23 cellular contexts compared by ENCODE assay signal in genomic region chr3:25380222-25380739, GRCh38. TPM values are rescaled to one million over a fixed set of nuclear protein-coding genes. Genes with fewer than 3 reads are reported as not detected.
DNase-seq lines count a peak whose midpoint lies in the region; ATAC-seq, FAIRE-seq and TF ChIP-seq lines count a peak whose summit lies in the region.
"Had no signal": no experiment of that assay in that cellular context is flagged by ENCODE, and none has a peak within 500 bp of the region (broad histone marks: within the 10 kb centered on the region; RNA-seq: fewer than 3 reads in every experiment).

No MANE protein-coding gene starts in this region.

- H4K20me1 ChIP-seq in mammary epithelial cell (ENCODE audit: insufficient read depth, low read length) (no peaks in the 10 kb centered on the region), osteoblast (ENCODE audit: insufficient read depth, low read length) (no peaks in the 10 kb centered on the region)

- H3K27ac ChIP-seq in mammary epithelial cell (ENCODE audit: insufficient read depth, low read depth, low read length) (no peak overlapping the region), osteoblast (ENCODE audit: low read depth, low read length) (no peak overlapping the region)
- H3K27ac ChIP-seq: 22Rv1, heart right ventricle, pancreas, tibial nerve had no signal

- WGBS in mammary epithelial cell (ENCODE audit: low coverage, missing lambda C conversion rate): 66% methylated on average over 9 of the region's 9 CpGs

- H3K4me1 Mint-ChIP-seq in MCF 10A (ENCODE audit: insufficient read depth, unreplicated experiment): no peaks in the 10 kb centered on the region
- H3K4me1 Mint-ChIP-seq: endodermal cell had no signal

- H3K4me2 ChIP-seq in mammary epithelial cell (ENCODE audit: insufficient read depth, low read depth, low read length) (no peak overlapping the region), osteoblast (ENCODE audit: insufficient read depth, low read length) (peak overlapping the region; percentile 48)

- H3K4me1 ChIP-seq in mammary epithelial cell (ENCODE audit: insufficient read depth, low read length): no peaks in the 10 kb centered on the region
- no peaks in the 10 kb centered on the region for H3K4me1 ChIP-seq in osteoblast (ENCODE audit: insufficient read depth, low read length)
- H3K4me1 ChIP-seq: pancreas, tibial nerve had no signal

- BruUV-seq in MCF 10A (replicated peaks; lab: Mats Ljungman, UMichigan) (no TSS peak), mammary epithelial cell (replicated peaks; lab: Mats Ljungman, UMichigan) (no TSS peak)

- dilution Hi-C loops in mammary epithelial cell (cut with HindIII; ENCODE audit: low sequenced_read_pairs): no loop called here

- POLR2A ChIA-PET in MCF 10A (lab: Yijun Ruan, JAX): interaction anchor here (0.5 kb wide), 1 partner anchor 21 kb away, joined by 3 read pairs; no protein-coding TSS in a partner anchor

- no peaks in the 10 kb centered on the region for H3K36me3 Mint-ChIP-seq in MCF 10A (ENCODE audit: insufficient read depth, unreplicated experiment)

- H3K9me3 Mint-ChIP-seq in MCF 10A (ENCODE audit: unreplicated experiment): no peaks in the 10 kb centered on the region
- H3K9me3 Mint-ChIP-seq: endodermal cell had no signal

- no peak overlapping the region for H3K9ac ChIP-seq in mammary epithelial cell (ENCODE audit: insufficient read depth, low read length)

- H2AFZ ChIP-seq in mammary epithelial cell (ENCODE audit: low read depth, low read length) (no peak overlapping the region), osteoblast (ENCODE audit: low read length) (peak overlapping the region; percentile 76)

- H3K79me2 ChIP-seq in mammary epithelial cell (ENCODE audit: insufficient read depth, low read length): no peaks in the 10 kb centered on the region
- H3K79me2 ChIP-seq in osteoblast (ENCODE audit: insufficient read depth, low read length): no peaks in the 10 kb centered on the region

- H3K27me3 Mint-ChIP-seq in MCF 10A (ENCODE audit: insufficient read depth, unreplicated experiment): no peaks in the 10 kb centered on the region

- CTCF ChIA-PET in MCF 10A (lab: Yijun Ruan, JAX): no interaction called here
- CTCF ChIA-PET in mammary epithelial cell (lab: Charles Lee; ENCODE audit: low non-redundant PET): no interaction called here

- H3K27ac Mint-ChIP-seq in MCF 10A (ENCODE audit: low read depth, unreplicated experiment): no peak overlapping the region
- H3K27ac Mint-ChIP-seq: activated T-cell treated with anti-CD3 and anti-CD28 coated beads, Interleukin-2, amount 50 U/mL, for 72 hours; endodermal cell had no signal

- no peak overlapping the region for H3K4me3 Mint-ChIP-seq in MCF 10A (ENCODE audit: unreplicated experiment)
- H3K4me3 Mint-ChIP-seq: activated T-cell treated with anti-CD3 and anti-CD28 coated beads, Interleukin-2, amount 50 U/mL, for 72 hours; endodermal cell had no signal

- H3K9me3 ChIP-seq in mammary epithelial cell (replicated peaks; ENCODE audit: insufficient read depth, low read length): no peaks in the 10 kb centered on the region
- no peaks in the 10 kb centered on the region for H3K9me3 ChIP-seq in osteoblast (ENCODE audit: low read depth, low read length)
- H3K9me3 ChIP-seq: heart right ventricle, pancreas, tibial nerve had no signal

- TF ChIP-seq CTCF in MCF 10A (IDR thresholded peaks at IDR 0.05; ENCODE audit: unreplicated experiment) (no peak), mammary epithelial cell (conservative IDR thresholded peaks at IDR 0.05 in 1 of 2, IDR thresholded peaks at IDR 0.05 in 1 of 2; ENCODE audit: extremely low read depth in 1 of 2, insufficient read depth in 1 of 2, low read depth in 1 of 2, low read length in 2 of 2) (no peak), fibroblast of villous mesenchyme (IDR thresholded peaks at IDR 0.05; ENCODE audit: insufficient read depth, low read depth, low read length) (no peak), osteoblast (IDR thresholded peaks at IDR 0.05; ENCODE audit: extremely low read depth, low read depth, low read length) (no peak)

- in situ Hi-C loops in mammary epithelial cell (cut with MboI; ENCODE audit: low sequenced_read_pairs in 2 of 2): no loop called here

- H3K27me3 ChIP-seq in mammary epithelial cell (ENCODE audit: insufficient read depth, low read length) (no peaks in the 10 kb centered on the region), osteoblast (ENCODE audit: insufficient read depth, low read length) (no peaks in the 10 kb centered on the region)
- H3K27me3 ChIP-seq: heart right ventricle, pancreas, tibial nerve had no signal

- intact Hi-C loops in MCF 10A (cut with micrococcal nuclease): no loop called here
- intact Hi-C loops in mammary epithelial cell (cut with micrococcal nuclease): no loop called here

- DNase-seq in MCF 10A (ENCODE audit: unreplicated experiment) (peak; percentile 4), mammary epithelial cell (no peak), fibroblast of villous mesenchyme (ENCODE audit: low read depth) (peak; percentile 13), osteoblast (ENCODE audit: insufficient read length, low spot score, missing footprints) (no peak), GM19239 (ENCODE audit: insufficient read length, low spot score) (no peak), DMS79 (lab: John Stamatoyannopoulos, UW) (no peak)
- DNase-seq in stimulated activated CD8-positive, alpha-beta memory T cell treated with anti-CD3 and anti-CD28 coated beads, Interleukin-4, amount 100 ng/mL, for 48 hours: no peak
- DNase-seq: activated CD4-positive, alpha-beta T cell treated with anti-CD3 and anti-CD28 coated beads for 1 hour; activated naive CD4-positive, alpha-beta T cell treated with anti-CD3 and anti-CD28 coated beads, Interleukin-2, amount 50 U/mL, for 16 hours; activated T-cell treated with anti-CD3 and anti-CD28 coated beads, Interleukin-2, amount 50 U/mL, for 72 hours; COR-L47; endodermal cell; HCEC 1CT; heart right ventricle; NCI-H1417; NCI-H526 treated with DMSO at 0.1 percent for 48 hours; pancreas; stimulated activated naive CD4-positive, alpha-beta T cell treated with Interleukin-2 at 50 U/mL for 16 hours had no signal

- H3K36me3 ChIP-seq in mammary epithelial cell (ENCODE audit: insufficient read depth, low read length) (no peaks in the 10 kb centered on the region), osteoblast (ENCODE audit: insufficient read depth, low read length) (no peaks in the 10 kb centered on the region)
- H3K36me3 ChIP-seq: heart right ventricle, pancreas, tibial nerve had no signal

- no peak for FAIRE-seq in GM19239 (lab: Jason Lieb, UNC)
- FAIRE-seq: colon, pancreas had no signal

- H3K4me3 ChIP-seq in mammary epithelial cell (replicated peaks in 1 of 3; ENCODE audit: insufficient read depth in 1 of 3, low read depth in 2 of 3, low read length in 3 of 3) (no peak overlapping the region), fibroblast of villous mesenchyme (ENCODE audit: low read depth, low read length) (no peak overlapping the region), osteoblast (ENCODE audit: insufficient read depth, low read length) (no peak overlapping the region)
- H3K4me3 ChIP-seq: heart right ventricle, pancreas, tibial nerve had no signal

- ATAC-seq in HG03520 (IDR thresholded peaks at IDR 0.05; ENCODE audit: unreplicated experiment): no peak
- ATAC-seq: activated T-cell treated with anti-CD3 and anti-CD28 coated beads, Interleukin-2, amount 50 U/mL, for 72 hours; heart right ventricle; pancreas had no signal

RNA-seq across cellular contexts. Expression of gene RARB, which starts 47.8 kb away (rescaled TPM):
- total RNA-seq in MCF 10A (2022) (not detected in 2 replicates), mammary epithelial cell (1 to 10 TPM in 1 of 2 donors, under 1 TPM in 1; 0.59 to 8.2 TPM), fibroblast of villous mesenchyme (13.2 and 21.6 TPM in 2 replicates), osteoblast (4.1 and 7.6 TPM in 2 replicates)
- polyA plus RNA-seq in mammary epithelial cell: 0.08 TPM
- polyA minus RNA-seq in mammary epithelial cell: 9.0 TPM
- total RNA-seq: activated CD8-positive, alpha-beta memory T cell treated with anti-CD3 and anti-CD28 coated beads for 36 hours; activated T-cell treated with anti-CD3 and anti-CD28 coated beads, Interleukin-2, amount 50 U/mL, for 72 hours had no signal

Comparison
In these comparisons a context has a peak if more than half of its experiments do, and no peak if none do; other contexts are left out.
1. DNase-seq: peak in MCF 10A (single experiment) and fibroblast of villous mesenchyme (single experiment); none in mammary epithelial cell (single experiment), osteoblast (single experiment), stimulated activated CD8-positive, alpha-beta memory T cell treated with anti-CD3 and anti-CD28 coated beads, Interleukin-4, amount 100 ng/mL, for 48 hours (single experiment), GM19239 (single experiment) and DMS79 (single experiment).